In genomic region chr3:180690061-180690460, GRCh38 we compare ENCODE assay signal across 13 cellular contexts. TPM values are rescaled to one million over a fixed set of nuclear protein-coding genes. Genes with fewer than 3 reads are reported as not detected.
DNase-seq lines count a peak whose midpoint lies in the region; ATAC-seq and TF ChIP-seq lines count a peak whose summit lies in the region.
"Had no signal": no experiment of that assay in that cellular context is flagged by ENCODE, and none has a peak within 500 bp of the region (broad histone marks: within the 10 kb centered on the region; RNA-seq: fewer than 3 reads in every experiment).

No MANE protein-coding gene starts in this region.

- no peaks in the 10 kb centered on the region for H3K9me3 Mint-ChIP-seq in neural progenitor cell
- no peaks in the 10 kb centered on the region for H3K9me3 Mint-ChIP-seq in activated CD8-positive, alpha-beta T cell treated with anti-CD3 and anti-CD28 coated beads, Interleukin-2, amount 10 ng/mL, durations not matched to agents 7 days and 5 days (ENCODE audit: insufficient read depth)

- peak; percentile 4 for DNase-seq in NCI-H1694 treated with DMSO at 0.1 percent for 48 hours (lab: John Stamatoyannopoulos, UW)
- DNase-seq in NCI-H1694 (lab: John Stamatoyannopoulos, UW) = no peak
- DNase-seq in PC-9 = no peak
- DNase-seq in neural progenitor cell (ENCODE audit: low spot score) = no peak
- no peak for DNase-seq in activated CD8-positive, alpha-beta T cell treated with anti-CD3 and anti-CD28 coated beads, Interleukin-2, amount 10 ng/mL, durations not matched to agents 7 days and 5 days
- DNase-seq in suprapubic skin (ENCODE audit: low spot score in 2 of 2) = no peak
- no peak for DNase-seq in GM10266 (ENCODE audit: extremely low spot score)
- DNase-seq: ACHN; activated naive CD4-positive, alpha-beta T cell; stomach had no signal

- no peaks in the 10 kb centered on the region for H3K27me3 ChIP-seq in Loucy (ENCODE audit: insufficient read depth, low read length, poor library complexity, severe bottlenecking)
- H3K27me3 ChIP-seq in PC-9 (ENCODE audit: insufficient read depth, low read depth) = no peaks in the 10 kb centered on the region
- no peaks in the 10 kb centered on the region for H3K27me3 ChIP-seq in neural progenitor cell
- H3K27me3 ChIP-seq in suprapubic skin = no peaks in the 10 kb centered on the region
- H3K27me3 ChIP-seq: stomach had no signal

- peak; percentile 39 for TF ChIP-seq CTCF in Loucy (conservative IDR thresholded peaks at IDR 0.05; ENCODE audit: low read length)
- TF ChIP-seq CTCF in PC-9 (conservative IDR thresholded peaks at IDR 0.05) = peak; percentile 46; the same call in 1 of the 2 replicates
- TF ChIP-seq CTCF in neural progenitor cell (IDR thresholded peaks at IDR 0.05) = peak; percentile 57
- TF ChIP-seq CTCF in suprapubic skin (IDR thresholded peaks at IDR 0.05) = no peak
- TF ChIP-seq CTCF in GM10266 (IDR thresholded peaks at IDR 0.05; ENCODE audit: control insufficient read depth, insufficient read depth, low read depth, missing control alignments) = no peak

- CTCF ChIA-PET in PC-9 (lab: Charles Lee) = interaction anchor here (0.6 kb wide), 2 partner anchors 919 to 1011 kb away, joined by 3 read pairs; no protein-coding TSS in a partner anchor
- CTCF ChIA-PET in activated CD8-positive, alpha-beta T cell treated with anti-CD3 and anti-CD28 coated beads, Interleukin-2, amount 10 ng/mL, durations not matched to agents 7 days and 5 days (lab: Charles Lee) = interaction anchor here (1.1 kb wide), 1 partner anchor 11 kb away, joined by 4 read pairs; no protein-coding TSS in a partner anchor

- H3K79me2 ChIP-seq in Loucy (ENCODE audit: insufficient read depth, low read length) = no peaks in the 10 kb centered on the region
- no peaks in the 10 kb centered on the region for H3K79me2 ChIP-seq in PC-9 (ENCODE audit: low read depth)
- H3K79me2 ChIP-seq in neural progenitor cell (ENCODE audit: low read depth) = no peaks in the 10 kb centered on the region

- H2AFZ ChIP-seq in Loucy (ENCODE audit: low read length) (no peak overlapping the region), PC-9 (no peak overlapping the region), neural progenitor cell (replicated peaks) (no peak overlapping the region)

- no peak for ATAC-seq in activated CD8-positive, alpha-beta T cell treated with anti-CD3 and anti-CD28 coated beads, Interleukin-2, amount 10 ng/mL, durations not matched to agents 7 days and 5 days

- intact Hi-C loops in PC-9 (cut with micrococcal nuclease; ENCODE audit: unreplicated experiment) = loop anchor here (5.0 kb wide), 1 partner anchor 1012 kb away; no protein-coding TSS in a partner anchor

- no peaks in the 10 kb centered on the region for H3K9me3 ChIP-seq in Loucy (ENCODE audit: insufficient read depth, low read depth, low read length)
- H3K9me3 ChIP-seq in PC-9 (ENCODE audit: insufficient read depth, low read depth) = no peaks in the 10 kb centered on the region
- no peaks in the 10 kb centered on the region for H3K9me3 ChIP-seq in neural progenitor cell (ENCODE audit: low read depth)
- no peaks in the 10 kb centered on the region for H3K9me3 ChIP-seq in suprapubic skin
- H3K9me3 ChIP-seq: stomach had no signal

- no TSS peak for BruUV-seq in PC-9 (replicated peaks; lab: Mats Ljungman, UMichigan)

- no peak overlapping the region for H3K27ac Mint-ChIP-seq in neural progenitor cell
- H3K27ac Mint-ChIP-seq in activated CD8-positive, alpha-beta T cell treated with anti-CD3 and anti-CD28 coated beads, Interleukin-2, amount 10 ng/mL, durations not matched to agents 7 days and 5 days = no peak overlapping the region
- H3K27ac Mint-ChIP-seq: brain had no signal

- H3K36me3 ChIP-seq in Loucy (ENCODE audit: insufficient read depth, low read length) (no peaks in the 10 kb centered on the region), PC-9 (ENCODE audit: low read depth) (no peaks in the 10 kb centered on the region), neural progenitor cell (no peaks in the 10 kb centered on the region), suprapubic skin (no peaks in the 10 kb centered on the region)
- H3K36me3 ChIP-seq: stomach had no signal

- WGBS in suprapubic skin = 4% methylated on average over 1 of the region's 1 CpG

- H4K20me1 ChIP-seq in Loucy (ENCODE audit: insufficient read depth, low read length, poor library complexity, severe bottlenecking) (no peaks in the 10 kb centered on the region), PC-9 (ENCODE audit: insufficient read depth) (no peaks in the 10 kb centered on the region), neural progenitor cell (ENCODE audit: low read depth) (no peaks in the 10 kb centered on the region)

- no peaks in the 10 kb centered on the region for H3K4me1 ChIP-seq in Loucy (ENCODE audit: insufficient read depth, low read length, poor library complexity, severe bottlenecking)
- no peaks in the 10 kb centered on the region for H3K4me1 ChIP-seq in PC-9 (replicated peaks; ENCODE audit: insufficient read depth)
- peaks cover 10% of the 10 kb centered on the region for H3K4me1 ChIP-seq in neural progenitor cell
- H3K4me1 ChIP-seq in suprapubic skin = no peaks in the 10 kb centered on the region
- H3K4me1 ChIP-seq: stomach had no signal

- no peak for TF ChIP-seq EP300 in suprapubic skin (IDR thresholded peaks at IDR 0.05)

- peaks cover 3% of the 10 kb centered on the region for H3K27me3 Mint-ChIP-seq in neural progenitor cell (ENCODE audit: insufficient read depth, low read depth)
- H3K27me3 Mint-ChIP-seq in activated CD8-positive, alpha-beta T cell treated with anti-CD3 and anti-CD28 coated beads, Interleukin-2, amount 10 ng/mL, durations not matched to agents 7 days and 5 days (ENCODE audit: low read depth) = peaks cover 10% of the 10 kb centered on the region

- H3F3A ChIP-seq in Loucy (ENCODE audit: low read depth) = no peaks in the 10 kb centered on the region
- no peaks in the 10 kb centered on the region for H3F3A ChIP-seq in PC-9 (ENCODE audit: insufficient read depth, low read depth)
- H3F3A ChIP-seq in neural progenitor cell (ENCODE audit: low read depth) = no peaks in the 10 kb centered on the region

- POLR2A ChIA-PET in PC-9 (lab: Charles Lee; ENCODE audit: unreplicated experiment) = no interaction called here
- POLR2A ChIA-PET in activated CD8-positive, alpha-beta T cell treated with anti-CD3 and anti-CD28 coated beads, Interleukin-2, amount 10 ng/mL, durations not matched to agents 7 days and 5 days (lab: Charles Lee) = no interaction called here

- no peak overlapping the region for H3K4me2 ChIP-seq in Loucy (ENCODE audit: low read depth, low read length, poor library complexity, severe bottlenecking)
- H3K4me2 ChIP-seq in PC-9 = no peak overlapping the region
- no peak overlapping the region for H3K4me2 ChIP-seq in neural progenitor cell

- no peak overlapping the region for H3K4me3 Mint-ChIP-seq in neural progenitor cell
- no peak overlapping the region for H3K4me3 Mint-ChIP-seq in activated CD8-positive, alpha-beta T cell treated with anti-CD3 and anti-CD28 coated beads, Interleukin-2, amount 10 ng/mL, durations not matched to agents 7 days and 5 days
- H3K4me3 Mint-ChIP-seq: brain had no signal

- no peak for TF ChIP-seq POLR2A in suprapubic skin (IDR thresholded peaks at IDR 0.05)

- H3K9me2 ChIP-seq in Loucy (replicated peaks; ENCODE audit: low read depth, low read length) (no peaks in the 10 kb centered on the region), PC-9 (ENCODE audit: insufficient read depth) (no peaks in the 10 kb centered on the region)

- H3K4me1 Mint-ChIP-seq in neural progenitor cell = peaks cover 15% of the 10 kb centered on the region
- H3K4me1 Mint-ChIP-seq in activated CD8-positive, alpha-beta T cell treated with anti-CD3 and anti-CD28 coated beads, Interleukin-2, amount 10 ng/mL, durations not matched to agents 7 days and 5 days (ENCODE audit: low read depth) = no peaks in the 10 kb centered on the region

- H3K27ac ChIP-seq in PC-9 (no peak overlapping the region), neural progenitor cell (no peak overlapping the region), suprapubic skin (no peak overlapping the region)
- H3K27ac ChIP-seq: skin epidermis, stomach had no signal

- no peak overlapping the region for H3K9ac ChIP-seq in Loucy (ENCODE audit: low read depth, low read length, poor library complexity, severe bottlenecking)
- H3K9ac ChIP-seq in neural progenitor cell = no peak overlapping the region

- H3K36me3 Mint-ChIP-seq in neural progenitor cell = peaks cover 2% of the 10 kb centered on the region
- H3K36me3 Mint-ChIP-seq in activated CD8-positive, alpha-beta T cell treated with anti-CD3 and anti-CD28 coated beads, Interleukin-2, amount 10 ng/mL, durations not matched to agents 7 days and 5 days (ENCODE audit: low read depth) = no peaks in the 10 kb centered on the region
- H3K36me3 Mint-ChIP-seq: brain had no signal

- H3K4me3 ChIP-seq in Loucy (ENCODE audit: low read length, poor library complexity, severe bottlenecking) (no peak overlapping the region), PC-9 (no peak overlapping the region), neural progenitor cell (no peak overlapping the region), suprapubic skin (no peak overlapping the region)
- H3K4me3 ChIP-seq: skin epidermis, stomach had no signal

RNA-seq across cellular contexts. Expression of gene CCDC39, which starts 10.8 kb away (rescaled TPM):
- total RNA-seq in PC-9 (2021) (0.26 TPM in 1 of 2 replicates, not detected in the other), neural progenitor cell (ENCODE audit: low replicate concordance) (0.24 and 3.3 TPM in 2 replicates), suprapubic skin (not detected)
- total RNA-seq in activated CD8-positive, alpha-beta T cell treated with anti-CD3 and anti-CD28 coated beads, Interleukin-2, amount 10 ng/mL, durations not matched to agents 7 days and 5 days = not detected

Comparison
In these comparisons a context has a peak if more than half of its experiments do, and no peak if none do; other contexts are left out.
1. CTCF ChIP-seq: peak in Loucy (single experiment), PC-9 (single experiment) and neural progenitor cell (single experiment); none in suprapubic skin (0 of 2) and GM10266 (single experiment).